Comparison of ENCODE assay signal across 33 cellular contexts in genomic region chr5:62178258-62178657, GRCh38.
"Had no signal": no experiment of that assay in that cellular context is flagged by ENCODE, and none has a peak within 500 bp of the region (broad histone marks: within the 10 kb centered on the region; RNA-seq: fewer than 3 reads in every experiment).

No MANE protein-coding gene starts in this region.

- H3K4me3 Mint-ChIP-seq: activated B cell treated with CpG ODN at 0.5 μM for 24 hours; activated CD8-positive, alpha-beta T cell treated with anti-CD3 and anti-CD28 coated beads for 36 hours; activated naive CD8-positive, alpha-beta T cell; activated T-cell treated with anti-CD3 and anti-CD28 coated beads, Interleukin-2, amount 50 U/mL, for 4 hours; activated T-helper 17 cell treated with anti-CD3 and anti-CD28 coated beads, Interleukin-2, amount 50 U/mL, for 72 hours; effector memory CD8-positive, alpha-beta T cell; T-helper 17 cell; T-helper 2 cell treated with Interferon-gamma antibody and Interleukin-4, amounts not matched to agents 5 μg/mL and 100 μg/mL, for 36 hours had no signal

- H3K9me3 Mint-ChIP-seq: activated B cell treated with CpG ODN at 0.5 μM for 24 hours; activated CD8-positive, alpha-beta T cell treated with anti-CD3 and anti-CD28 coated beads for 36 hours; activated T-cell treated with anti-CD3 and anti-CD28 coated beads, Interleukin-2, amount 50 U/mL, for 4 hours; activated T-helper 17 cell treated with anti-CD3 and anti-CD28 coated beads, Interleukin-2, amount 50 U/mL, for 72 hours; effector memory CD8-positive, alpha-beta T cell; T-helper 2 cell treated with Interferon-gamma antibody and Interleukin-4, amounts not matched to agents 5 μg/mL and 100 μg/mL, for 36 hours had no signal

- H3K4me1 ChIP-seq: gastrocnemius medialis, heart right ventricle had no signal

- H3K27ac ChIP-seq: brain microvascular endothelial cell, epithelial cell of prostate, gastrocnemius medialis, heart right ventricle, WERI-Rb-1 had no signal

- ATAC-seq: activated CD4-positive, CD25-positive, alpha-beta regulatory T cell treated with anti-CD3 and anti-CD28 coated beads, Interleukin-2, amount 50 U/mL, for 24 hours; activated CD8-positive, alpha-beta T cell treated with anti-CD3 and anti-CD28 coated beads for 36 hours; activated T-cell treated with anti-CD3 and anti-CD28 coated beads, Interleukin-2, amount 50 U/mL, for 4 hours; activated T-helper 17 cell treated with anti-CD3 and anti-CD28 coated beads, Interleukin-2, amount 50 U/mL, for 72 hours; effector memory CD8-positive, alpha-beta T cell; gastrocnemius medialis; heart right ventricle; T-helper 17 cell had no signal

- H3K36me3 Mint-ChIP-seq: activated naive CD8-positive, alpha-beta T cell had no signal

- H3K36me3 ChIP-seq: brain microvascular endothelial cell, gastrocnemius medialis, heart right ventricle, WERI-Rb-1 had no signal

- H3K4me1 Mint-ChIP-seq: activated B cell treated with CpG ODN at 0.5 μM for 24 hours; activated T-helper 17 cell treated with anti-CD3 and anti-CD28 coated beads, Interleukin-2, amount 50 U/mL, for 72 hours; T-helper 17 cell had no signal

- H3K27me3 ChIP-seq: brain microvascular endothelial cell, gastrocnemius medialis had no signal

- H3K27ac Mint-ChIP-seq: activated B cell treated with CpG ODN at 0.5 μM for 24 hours; activated CD8-positive, alpha-beta T cell treated with anti-CD3 and anti-CD28 coated beads for 36 hours; activated naive CD8-positive, alpha-beta T cell; activated T-helper 17 cell treated with anti-CD3 and anti-CD28 coated beads, Interleukin-2, amount 50 U/mL, for 72 hours; effector memory CD8-positive, alpha-beta T cell; T-helper 17 cell; T-helper 2 cell treated with Interferon-gamma antibody and Interleukin-4, amounts not matched to agents 5 μg/mL and 100 μg/mL, for 36 hours had no signal

- FAIRE-seq: astrocyte, colon had no signal

- H3K9me3 ChIP-seq: gastrocnemius medialis, heart right ventricle had no signal

- H3K4me3 ChIP-seq: gastrocnemius medialis, heart right ventricle had no signal

- DNase-seq: activated B cell treated with CpG ODN at 0.5 μM for 24 hours; activated CD4-positive, alpha-beta T cell treated with anti-CD3 and anti-CD28 coated beads for 48 hours; activated CD4-positive, alpha-beta T cell treated with anti-CD3 and anti-CD28 coated beads, Interleukin-2, amount 50 U/mL, for 1 hour; activated CD4-positive, alpha-beta T cell treated with anti-CD3 and anti-CD28 coated beads, Interleukin-2, amount 50 U/mL, for 48 hours; activated CD8-positive, alpha-beta memory T cell treated with anti-CD3 and anti-CD28 coated beads for 24 hours; activated CD8-positive, alpha-beta T cell treated with anti-CD3 and anti-CD28 coated beads for 36 hours; activated effector memory CD4-positive, alpha-beta T cell treated with Interleukin-2 at 50 U/mL for 16 hours; activated gamma-delta T cell treated with Interleukin-2 at 50 U/mL for 16 hours; activated naive CD4-positive, alpha-beta T cell treated with anti-CD3 and anti-CD28 coated beads, Interleukin-2, amount 50 U/mL, for 16 hours; activated naive CD4-positive, alpha-beta T cell treated with Interleukin-2 at 50 U/mL for 16 hours; activated T-cell treated with anti-CD3 and anti-CD28 coated beads, Interleukin-2, amount 50 U/mL, for 4 hours; amniotic stem cell; anterior cingulate cortex; brain microvascular endothelial cell; caudate nucleus; cortex of kidney; dermis blood vessel endothelial cell; effector CD4-positive, alpha-beta T cell; effector memory CD8-positive, alpha-beta T cell; foreskin fibroblast; gastrocnemius medialis; heart right ventricle; T-helper 1 cell; T-helper 17 cell; T1000; WERI-Rb-1 had no signal
